In genomic region chr18:50250935-50251334, GRCh38 we compare ENCODE assay signal across 33 cellular contexts. TPM values are rescaled to one million over a fixed set of nuclear protein-coding genes. Genes with fewer than 3 reads are reported as not detected.
"Had no signal": no experiment of that assay in that cellular context is flagged by ENCODE, and none has a peak within 500 bp of the region (broad histone marks: within the 10 kb centered on the region; RNA-seq: fewer than 3 reads in every experiment).

No MANE protein-coding gene starts in this region.

- H3K27ac ChIP-seq: brain microvascular endothelial cell, coronary artery, dorsolateral prefrontal cortex, heart left ventricle, WERI-Rb-1 had no signal

- H3K27ac Mint-ChIP-seq: activated B cell treated with CpG ODN at 0.5 μM for 24 hours; activated naive CD4-positive, alpha-beta T cell treated with anti-CD3 and anti-CD28 coated beads, Interleukin-2, amount 10 ng/mL, durations not matched to agents 7 days and 5 days; activated naive CD4-positive, alpha-beta T cell treated with anti-CD3 and anti-CD28 coated beads, Interleukin-2, amount 50 U/mL, for 72 hours; activated naive CD8-positive, alpha-beta T cell treated with anti-CD3 and anti-CD28 coated beads, Interleukin-2, amount 10 ng/mL, durations not matched to agents 7 days and 5 days; activated T-cell treated with anti-CD3 and anti-CD28 coated beads, Interleukin-2, amount 50 U/mL, for 24 hours; activated T-cell treated with anti-CD3 and anti-CD28 coated beads, Interleukin-2, amount 50 U/mL, for 72 hours; dendritic cell treated with granulocyte-macrophage colony-stimulating factor and Interleukin-4, amounts not matched to agents 40 ng/mL and 50 ng/mL, for 4 days; endodermal cell; T-helper 17 cell; T-helper 2 cell treated with Interferon-gamma antibody and Interleukin-4, amounts not matched to agents 5 μg/mL and 100 μg/mL, for 36 hours had no signal

- DNase-seq: activated B cell treated with CpG ODN at 0.5 μM for 24 hours; activated CD4-positive, alpha-beta T cell treated with anti-CD3 and anti-CD28 coated beads for 48 hours; activated CD4-positive, alpha-beta T cell treated with anti-CD3 and anti-CD28 coated beads, Interleukin-2, amount 50 U/mL, for 1 hour; activated CD4-positive, alpha-beta T cell treated with anti-CD3 and anti-CD28 coated beads, Interleukin-2, amount 50 U/mL, for 48 hours; activated CD8-positive, alpha-beta memory T cell treated with anti-CD3 and anti-CD28 coated beads, Interleukin-2, amount 50 U/mL, for 48 hours; activated gamma-delta T cell; activated naive CD4-positive, alpha-beta T cell; activated naive CD4-positive, alpha-beta T cell treated with anti-CD3 and anti-CD28 coated beads, Interleukin-2, amount 10 ng/mL, durations not matched to agents 7 days and 5 days; activated naive CD8-positive, alpha-beta T cell treated with anti-CD3 and anti-CD28 coated beads, Interleukin-2, amount 10 ng/mL, durations not matched to agents 7 days and 5 days; activated T-cell treated with anti-CD3 and anti-CD28 coated beads for 4 hours; activated T-cell treated with anti-CD3 and anti-CD28 coated beads, Interleukin-2, amount 50 U/mL, for 24 hours; activated T-cell treated with anti-CD3 and anti-CD28 coated beads, Interleukin-2, amount 50 U/mL, for 72 hours; amniotic stem cell; anterior cingulate cortex; brain microvascular endothelial cell; dorsolateral prefrontal cortex; effector memory CD4-positive, alpha-beta T cell; endodermal cell; foreskin fibroblast; glutamatergic neuron; heart left ventricle; T-helper 17 cell; T1000; WERI-Rb-1 had no signal

- H3K36me3 ChIP-seq: brain microvascular endothelial cell, heart left ventricle, WERI-Rb-1 had no signal

- H3K4me3 Mint-ChIP-seq: activated B cell treated with CpG ODN at 0.5 μM for 24 hours; activated naive CD4-positive, alpha-beta T cell treated with anti-CD3 and anti-CD28 coated beads, Interleukin-2, amount 10 ng/mL, durations not matched to agents 7 days and 5 days; activated naive CD8-positive, alpha-beta T cell treated with anti-CD3 and anti-CD28 coated beads, Interleukin-2, amount 10 ng/mL, durations not matched to agents 7 days and 5 days; activated T-cell treated with anti-CD3 and anti-CD28 coated beads, Interleukin-2, amount 50 U/mL, for 24 hours; activated T-cell treated with anti-CD3 and anti-CD28 coated beads, Interleukin-2, amount 50 U/mL, for 72 hours; central memory CD8-positive, alpha-beta T cell; dendritic cell treated with granulocyte-macrophage colony-stimulating factor and Interleukin-4, amounts not matched to agents 40 ng/mL and 50 ng/mL, for 4 days; endodermal cell; T-helper 17 cell; T-helper 2 cell treated with Interferon-gamma antibody and Interleukin-4, amounts not matched to agents 5 μg/mL and 100 μg/mL, for 36 hours had no signal

- H3K4me1 ChIP-seq: heart left ventricle had no signal

- FAIRE-seq: astrocyte, frontal cortex had no signal

- H3K9me3 Mint-ChIP-seq: activated B cell treated with CpG ODN at 0.5 μM for 24 hours; activated naive CD4-positive, alpha-beta T cell treated with anti-CD3 and anti-CD28 coated beads, Interleukin-2, amount 10 ng/mL, durations not matched to agents 7 days and 5 days; activated naive CD4-positive, alpha-beta T cell treated with anti-CD3 and anti-CD28 coated beads, Interleukin-2, amount 50 U/mL, for 72 hours; activated naive CD8-positive, alpha-beta T cell treated with anti-CD3 and anti-CD28 coated beads, Interleukin-2, amount 10 ng/mL, durations not matched to agents 7 days and 5 days; activated T-cell treated with anti-CD3 and anti-CD28 coated beads, Interleukin-2, amount 50 U/mL, for 24 hours; activated T-cell treated with anti-CD3 and anti-CD28 coated beads, Interleukin-2, amount 50 U/mL, for 72 hours; central memory CD8-positive, alpha-beta T cell; dendritic cell treated with granulocyte-macrophage colony-stimulating factor and Interleukin-4, amounts not matched to agents 40 ng/mL and 50 ng/mL, for 4 days; T-helper 2 cell treated with Interferon-gamma antibody and Interleukin-4, amounts not matched to agents 5 μg/mL and 100 μg/mL, for 36 hours had no signal

- H3K36me3 Mint-ChIP-seq: activated naive CD4-positive, alpha-beta T cell treated with anti-CD3 and anti-CD28 coated beads, Interleukin-2, amount 10 ng/mL, durations not matched to agents 7 days and 5 days; activated naive CD8-positive, alpha-beta T cell treated with anti-CD3 and anti-CD28 coated beads, Interleukin-2, amount 10 ng/mL, durations not matched to agents 7 days and 5 days had no signal

- H3K27me3 Mint-ChIP-seq: activated naive CD4-positive, alpha-beta T cell treated with anti-CD3 and anti-CD28 coated beads, Interleukin-2, amount 10 ng/mL, durations not matched to agents 7 days and 5 days; activated T-cell treated with anti-CD3 and anti-CD28 coated beads, Interleukin-2, amount 50 U/mL, for 24 hours; central memory CD8-positive, alpha-beta T cell had no signal

- H3K4me3 ChIP-seq: coronary artery, dorsolateral prefrontal cortex, heart left ventricle had no signal

- H3K4me1 Mint-ChIP-seq: activated B cell treated with CpG ODN at 0.5 μM for 24 hours; activated naive CD8-positive, alpha-beta T cell treated with anti-CD3 and anti-CD28 coated beads, Interleukin-2, amount 10 ng/mL, durations not matched to agents 7 days and 5 days; central memory CD8-positive, alpha-beta T cell; endodermal cell had no signal

- H3K9me3 ChIP-seq: heart left ventricle had no signal

- ATAC-seq: activated CD4-positive, CD25-positive, alpha-beta regulatory T cell treated with anti-CD3 and anti-CD28 coated beads, Interleukin-2, amount 50 U/mL, for 24 hours; activated naive CD4-positive, alpha-beta T cell treated with anti-CD3 and anti-CD28 coated beads, Interleukin-2, amount 50 U/mL, for 72 hours; activated T-cell treated with anti-CD3 and anti-CD28 coated beads, Interleukin-2, amount 50 U/mL, for 72 hours; esophagus mucosa; heart left ventricle; T-helper 17 cell had no signal

- H3K27me3 ChIP-seq: brain microvascular endothelial cell, dorsolateral prefrontal cortex, heart left ventricle had no signal

RNA-seq across cellular contexts. Expression of gene MYO5B, which starts 56.0 kb away (rescaled TPM):
- total RNA-seq: activated naive CD8-positive, alpha-beta T cell treated with anti-CD3 and anti-CD28 coated beads, Interleukin-2, amount 10 ng/mL, durations not matched to agents 7 days and 5 days had no signal
